Comparison of ENCODE assay signal across 13 cellular contexts in genomic region chr1:21575351-21575942, GRCh38.
"Had no signal": no experiment of that assay in that cellular context is flagged by ENCODE, and none has a peak within 500 bp of the region (broad histone marks: within the 10 kb centered on the region; RNA-seq: fewer than 3 reads in every experiment).

No MANE protein-coding gene starts in this region.

- H3K4me3 Mint-ChIP-seq: activated CD8-positive, alpha-beta T cell treated with anti-CD3 and anti-CD28 coated beads for 36 hours; activated T-cell treated with anti-CD3 and anti-CD28 coated beads, Interleukin-2, amount 50 U/mL, for 72 hours; central memory CD8-positive, alpha-beta T cell; neural crest cell had no signal

- H3K27me3 Mint-ChIP-seq: central memory CD8-positive, alpha-beta T cell had no signal

- DNase-seq: activated CD4-positive, alpha-beta T cell treated with anti-CD3 and anti-CD28 coated beads for 4 hours; activated CD8-positive, alpha-beta memory T cell treated with anti-CD3 and anti-CD28 coated beads, Interleukin-2, amount 50 U/mL, for 4 hours; activated CD8-positive, alpha-beta T cell treated with anti-CD3 and anti-CD28 coated beads for 36 hours; activated gamma-delta T cell treated with Interleukin-2 at 50 U/mL for 16 hours; activated T-cell treated with anti-CD3 and anti-CD28 coated beads, Interleukin-2, amount 50 U/mL, for 72 hours; effector memory CD4-positive, alpha-beta T cell; stimulated activated CD4-positive, alpha-beta T cell treated with anti-CD3 and anti-CD28 coated beads, Interleukin-1b, Interleukin-23, amount 100 ng/mL, for 48 hours; stimulated activated naive CD4-positive, alpha-beta T cell had no signal

- ATAC-seq: activated CD8-positive, alpha-beta T cell treated with anti-CD3 and anti-CD28 coated beads for 36 hours; activated T-cell treated with anti-CD3 and anti-CD28 coated beads, Interleukin-2, amount 50 U/mL, for 72 hours; SK-N-SH treated with all-trans-retinoic acid at 6 μM for 48 hours had no signal

- H3K27ac Mint-ChIP-seq: activated CD8-positive, alpha-beta T cell treated with anti-CD3 and anti-CD28 coated beads for 36 hours; activated T-cell treated with anti-CD3 and anti-CD28 coated beads, Interleukin-2, amount 50 U/mL, for 72 hours had no signal

- H3K4me1 Mint-ChIP-seq: central memory CD8-positive, alpha-beta T cell had no signal

- H3K4me3 ChIP-seq: spleen had no signal

- H3K9me3 Mint-ChIP-seq: activated CD8-positive, alpha-beta T cell treated with anti-CD3 and anti-CD28 coated beads for 36 hours; activated T-cell treated with anti-CD3 and anti-CD28 coated beads, Interleukin-2, amount 50 U/mL, for 72 hours; central memory CD8-positive, alpha-beta T cell; neural crest cell had no signal

- H3K27ac ChIP-seq: epithelial cell of prostate had no signal
